8 cellular contexts compared by ENCODE assay signal in the genomic region with DNA sequence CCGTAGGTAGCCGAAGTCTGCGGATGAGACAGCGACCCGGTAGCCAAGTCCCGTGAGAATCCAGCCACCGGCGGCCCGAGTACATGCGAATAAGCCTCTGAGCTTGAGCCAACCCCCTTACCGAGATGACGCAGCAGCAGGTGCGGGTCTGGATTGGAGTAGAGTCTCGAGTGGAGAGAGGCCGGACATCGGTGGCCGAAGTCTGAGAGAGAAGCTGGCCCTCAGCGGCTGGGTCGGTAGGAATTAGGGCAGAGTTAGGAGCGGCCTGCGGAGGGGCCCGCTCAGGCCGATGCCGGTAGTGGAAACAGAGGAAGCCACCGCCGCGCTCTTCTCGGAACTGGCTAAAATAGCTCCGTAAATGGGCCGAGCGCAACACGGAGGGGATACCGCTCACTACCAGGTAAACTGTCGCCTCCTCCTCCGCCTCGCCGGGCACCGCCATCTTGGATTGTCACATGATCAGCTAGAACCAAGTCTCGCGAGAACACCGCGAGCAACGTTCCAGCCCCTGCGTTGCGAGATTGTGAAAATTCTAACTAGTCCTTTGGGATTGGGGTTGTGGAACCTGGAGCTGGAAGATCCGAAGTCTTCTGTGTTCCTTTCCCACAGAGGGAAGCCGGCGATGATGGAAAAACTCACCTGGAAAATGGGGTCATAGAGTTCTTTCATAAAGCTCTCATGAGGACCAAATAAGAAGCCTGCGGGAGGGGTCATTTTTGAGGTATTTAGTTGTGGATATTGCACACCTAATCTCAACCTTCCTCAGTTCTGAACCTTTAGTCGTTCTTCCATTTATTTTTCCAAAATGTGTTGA. TPM values are rescaled to one million over a fixed set of nuclear protein-coding genes. Genes with fewer than 3 reads are reported as not detected.
A peak's percentile ranks its signal among the peaks of the same experiment; 100 is the strongest.
DNase-seq lines count a peak whose midpoint lies in the region; ATAC-seq, FAIRE-seq and TF ChIP-seq lines count a peak whose summit lies in the region.

GPATCH3 (minus strand) TSS at position 467 of the 814 bp plus-strand sequence; CDS start at position 442, 25 bp downstream.

- peak; percentile 84 for DNase-seq in NCI-H226
- DNase-seq in activated CD4-positive, CD25-positive, alpha-beta regulatory T cell treated with anti-CD3 and anti-CD28 coated beads, Interleukin-2, amount 50 U/mL, for 16 hours (ENCODE audit: low read depth, low spot score), result peak; percentile 73
- peak; percentile 84 for DNase-seq in central memory CD4-positive, alpha-beta T cell
- DNase-seq in immature natural killer cell, result peak; percentile 84 to 88 (median 86)
- DNase-seq in small intestine, result peak; percentile 93

- peaks cover 0 to 6% of the 10 kb centered on the region in 2 donors for H3K36me3 ChIP-seq in small intestine (ENCODE audit: control insufficient read depth in 2 of 2, insufficient read depth in 2 of 2, low read length in 2 of 2)

- peaks cover 3% of the 10 kb centered on the region in 2 donors for H3K4me1 ChIP-seq in small intestine (ENCODE audit: control insufficient read depth in 2 of 2, insufficient read depth in 1 of 2, low read depth in 1 of 2, low read length in 1 of 2)

- no peak for FAIRE-seq in small intestine (lab: Jason Lieb, UNC)

- H3K4me3 Mint-ChIP-seq in immature natural killer cell, result peak within 1 kb of the TSS; percentile 93 to 100 (median 94)

- WGBS in small intestine, 3 donors, result 0 to 1% (median 0%) methylated on average over 50 of the region's 50 CpGs

- H3K9me3 ChIP-seq in small intestine (ENCODE audit: control insufficient read depth, low read depth), result no peaks in the 10 kb centered on the region

- H3K27me3 Mint-ChIP-seq in immature natural killer cell (ENCODE audit: low read depth in 3 of 3), result peaks cover 1 to 9% (median 3%) of the 10 kb centered on the region in 3 donors

- peak within 1 kb of the TSS; percentile 83 to 86 for H3K27ac ChIP-seq in small intestine (ENCODE audit: low read depth in 1 of 2, low read length in 1 of 2)

- ATAC-seq in HG03175 (IDR thresholded peaks at IDR 0.05; ENCODE audit: unreplicated experiment) (peak; percentile 82), HG02610 (IDR thresholded peaks at IDR 0.05; ENCODE audit: unreplicated experiment) (no peak)

- H3K4me1 Mint-ChIP-seq in immature natural killer cell, result peaks cover 36 to 39% of the 10 kb centered on the region in 2 donors

- H3K27me3 ChIP-seq in small intestine (ENCODE audit: control insufficient read depth in 2 of 2, insufficient read depth in 2 of 2, low read length in 2 of 2), result no peaks in the 10 kb centered on the region

- H3K27ac Mint-ChIP-seq in immature natural killer cell, result peak within 1 kb of the TSS; percentile 92 to 99 (median 99)

- TF ChIP-seq POLR2A in GM15510 (IDR thresholded peaks at IDR 0.05; ENCODE audit: borderline replicate concordance, extremely low read depth, insufficient read length), result peak; percentile 90

- no peaks in the 10 kb centered on the region for H3K9me3 Mint-ChIP-seq in immature natural killer cell

- peak within 1 kb of the TSS; percentile 62 to 88 for H3K4me3 ChIP-seq in small intestine (ENCODE audit: low read depth in 1 of 2, low read length in 2 of 2)

- peaks cover 4 to 8% (median 5%) of the 10 kb centered on the region in 3 donors for H3K36me3 Mint-ChIP-seq in immature natural killer cell

RNA-seq across cellular contexts. Expression of gene GPATCH3, which starts in this region (rescaled TPM):
- polyA plus RNA-seq in immature natural killer cell, result 10 to 100 TPM; 10.4 to 17.3 (median 15.1) TPM
- polyA plus RNA-seq in small intestine, result 10 to 100 TPM; 11.0 to 55.7 (median 43.2) TPM
